In genomic region chr1:1216770-1217620, GRCh38 we compare ENCODE assay signal across 14 cellular contexts. TPM values are rescaled to one million over a fixed set of nuclear protein-coding genes. Genes with fewer than 3 reads are reported as not detected.
DNase-seq lines count a peak whose midpoint lies in the region; ATAC-seq, FAIRE-seq and TF ChIP-seq lines count a peak whose summit lies in the region.
"Had no signal": no experiment of that assay in that cellular context is flagged by ENCODE, and none has a peak within 500 bp of the region (broad histone marks: within the 10 kb centered on the region; RNA-seq: fewer than 3 reads in every experiment).

No MANE protein-coding gene starts in this region.

- WGBS in esophagus squamous epithelium, 2 donors = 84 to 92% methylated on average over 18 to 50 of the region's 74 CpGs

- H3K36me3 Mint-ChIP-seq in CD4-positive, CD25-positive, alpha-beta regulatory T cell = peaks cover 13% of the 10 kb centered on the region
- H3K36me3 Mint-ChIP-seq in activated T-cell treated with anti-CD3 and anti-CD28 coated beads, Interleukin-2, amount 50 U/mL, for 72 hours (ENCODE audit: insufficient read depth in 2 of 2) = peaks cover 10 to 19% of the 10 kb centered on the region in 2 donors

- H3K4me3 Mint-ChIP-seq in CD4-positive, CD25-positive, alpha-beta regulatory T cell = peak overlapping the region; percentile 80 to 98 (median 87)
- H3K4me3 Mint-ChIP-seq in activated T-cell treated with anti-CD3 and anti-CD28 coated beads, Interleukin-2, amount 50 U/mL, for 72 hours = peak overlapping the region; percentile 75 to 83
- H3K4me3 Mint-ChIP-seq: mesothelial cell of epicardium had no signal

- peaks cover 0 to 2% (median 0%) of the 10 kb centered on the region in 7 donors for H3K9me3 Mint-ChIP-seq in CD4-positive, CD25-positive, alpha-beta regulatory T cell
- H3K9me3 Mint-ChIP-seq in activated T-cell treated with anti-CD3 and anti-CD28 coated beads, Interleukin-2, amount 50 U/mL, for 72 hours = no peaks in the 10 kb centered on the region
- H3K9me3 Mint-ChIP-seq: mesothelial cell of epicardium had no signal

- POLR2A ChIA-PET in OCI-LY7 (lab: Charles Lee) = no interaction called here

- H3K9me3 ChIP-seq in CD4-positive, CD25-positive, alpha-beta regulatory T cell (ENCODE audit: control insufficient read depth in 2 of 2, low read length in 2 of 2) = no peaks in the 10 kb centered on the region
- H3K9me3 ChIP-seq in OCI-LY7 (ENCODE audit: low read length) (no peaks in the 10 kb centered on the region), esophagus squamous epithelium (no peaks in the 10 kb centered on the region)
- H3K9me3 ChIP-seq: adrenal gland; BLaER1 treated with 17β-estradiol and CSF1 and Interleukin-3, amounts not matched to agents 10 nM and 100 nM had no signal

- TSS peak; percentile 90 for BruUV-seq in OCI-LY7 (replicated peaks; lab: Mats Ljungman, UMichigan)

- H3K4me1 ChIP-seq in CD4-positive, CD25-positive, alpha-beta regulatory T cell (ENCODE audit: control insufficient read depth, insufficient read depth, low read length, poor library complexity, severe bottlenecking) = peaks cover 71% of the 10 kb centered on the region
- H3K4me1 ChIP-seq in OCI-LY7 (ENCODE audit: insufficient read depth, low read length, poor library complexity, severe bottlenecking) = no peaks in the 10 kb centered on the region
- H3K4me1 ChIP-seq in esophagus squamous epithelium = peaks cover 10 to 48% (median 17%) of the 10 kb centered on the region in 3 donors
- no peaks in the 10 kb centered on the region for H3K4me1 ChIP-seq in foreskin keratinocyte

- no peaks in the 10 kb centered on the region for H3K27me3 ChIP-seq in CD4-positive, CD25-positive, alpha-beta regulatory T cell (ENCODE audit: control insufficient read depth, insufficient read depth, low read length)
- H3K27me3 ChIP-seq in esophagus squamous epithelium (no peaks in the 10 kb centered on the region), foreskin keratinocyte (no peaks in the 10 kb centered on the region)
- H3K27me3 ChIP-seq: adrenal gland had no signal

- peaks cover 3 to 44% (median 18%) of the 10 kb centered on the region in 4 donors for H3K4me1 Mint-ChIP-seq in CD4-positive, CD25-positive, alpha-beta regulatory T cell
- peaks cover 47% of the 10 kb centered on the region for H3K4me1 Mint-ChIP-seq in activated T-cell treated with anti-CD3 and anti-CD28 coated beads, Interleukin-2, amount 50 U/mL, for 72 hours (ENCODE audit: low read depth)
- H3K4me1 Mint-ChIP-seq: mesothelial cell of epicardium had no signal

- peaks cover 6% of the 10 kb centered on the region for H3K27me3 Mint-ChIP-seq in CD4-positive, CD25-positive, alpha-beta regulatory T cell
- H3K27me3 Mint-ChIP-seq in activated T-cell treated with anti-CD3 and anti-CD28 coated beads, Interleukin-2, amount 50 U/mL, for 72 hours (ENCODE audit: low read depth) = no peaks in the 10 kb centered on the region

- peaks cover 9% of the 10 kb centered on the region for H3K36me3 ChIP-seq in CD4-positive, CD25-positive, alpha-beta regulatory T cell (ENCODE audit: control insufficient read depth, insufficient read depth, low read length)
- H3K36me3 ChIP-seq in OCI-LY7 (ENCODE audit: insufficient read depth, low read length) (peaks cover 45% of the 10 kb centered on the region), esophagus squamous epithelium (peaks cover 16 to 65% (median 17%) of the 10 kb centered on the region in 3 donors)

- FAIRE-seq in GM12892 (lab: Jason Lieb, UNC) = no peak
- FAIRE-seq: RCC 7860 had no signal

- peak overlapping the region; percentile 84 for H3K27ac ChIP-seq in CD4-positive, CD25-positive, alpha-beta regulatory T cell (ENCODE audit: insufficient read depth, low read length, poor library complexity, severe bottlenecking)
- H3K27ac ChIP-seq in OCI-LY7 (ENCODE audit: low read depth, low read length, poor library complexity, severe bottlenecking) (no peak overlapping the region), esophagus squamous epithelium (peak overlapping the region in 3 of 4 donors; percentile 28 to 59 (median 48)), foreskin keratinocyte (no peak overlapping the region)
- H3K27ac ChIP-seq: adrenal gland; BLaER1 treated with 17β-estradiol and CSF1 and Interleukin-3, amounts not matched to agents 10 nM and 100 nM had no signal

- no peak overlapping the region for H3K4me2 ChIP-seq in OCI-LY7 (ENCODE audit: low read length)

- peak; percentile 22 to 42 for ATAC-seq in CD4-positive, CD25-positive, alpha-beta regulatory T cell (ENCODE audit: low read depth in 2 of 2)
- peak; percentile 12 to 31 for ATAC-seq in activated T-cell treated with anti-CD3 and anti-CD28 coated beads, Interleukin-2, amount 50 U/mL, for 72 hours (replicated peaks in 1 of 2)
- ATAC-seq in HG03520 (IDR thresholded peaks at IDR 0.05; ENCODE audit: unreplicated experiment) (no peak), HG02763 (IDR thresholded peaks at IDR 0.05; ENCODE audit: unreplicated experiment) (no peak), foreskin keratinocyte (no peak)

- H4K20me1 ChIP-seq in OCI-LY7 (ENCODE audit: insufficient read depth, low read length) = no peaks in the 10 kb centered on the region

- no peak for TF ChIP-seq POLR2A in esophagus squamous epithelium (IDR thresholded peaks at IDR 0.05)
- TF ChIP-seq POLR2A in GM12892 (IDR thresholded peaks at IDR 0.05; ENCODE audit: low read depth, low read length) = no peak

- no peak overlapping the region for H2AFZ ChIP-seq in OCI-LY7 (ENCODE audit: low read length)

- no peak overlapping the region for H3K4me3 ChIP-seq in CD4-positive, CD25-positive, alpha-beta regulatory T cell (ENCODE audit: low read depth, low read length)
- H3K4me3 ChIP-seq in OCI-LY7 (ENCODE audit: low read depth, low read length, poor library complexity, severe bottlenecking) (no peak overlapping the region), esophagus squamous epithelium (no peak overlapping the region)
- H3K4me3 ChIP-seq: adrenal gland; BLaER1 treated with 17β-estradiol and CSF1 and Interleukin-3, amounts not matched to agents 10 nM and 100 nM had no signal

- DNase-seq in CD4-positive, CD25-positive, alpha-beta regulatory T cell = peak; percentile 49 to 59 (median 57)
- no peak for DNase-seq in OCI-LY7 (ENCODE audit: low spot score)
- DNase-seq in activated T-cell treated with anti-CD3 and anti-CD28 coated beads, Interleukin-2, amount 50 U/mL, for 72 hours = peak; percentile 47 to 74
- DNase-seq in esophagus squamous epithelium (lab: John Stamatoyannopoulos, UW) = no peak
- no peak for DNase-seq in foreskin keratinocyte
- no peak for DNase-seq in GM12892 (ENCODE audit: insufficient read length)
- DNase-seq: adrenal gland, KG1, retina had no signal

- CTCF ChIA-PET in OCI-LY7 (lab: Charles Lee; ENCODE audit: unreplicated experiment) = no interaction called here

- H3K79me2 ChIP-seq in OCI-LY7 (ENCODE audit: insufficient read depth, low read depth, low read length) = no peaks in the 10 kb centered on the region

- intact Hi-C loops in OCI-LY7 (cut with micrococcal nuclease; ENCODE audit: unreplicated experiment) (no loop called here), esophagus squamous epithelium (cut with DNase I) (no loop called here)

- TF ChIP-seq CTCF in OCI-LY7 (conservative IDR thresholded peaks at IDR 0.05; ENCODE audit: low read length) (no peak), esophagus squamous epithelium (IDR thresholded peaks at IDR 0.05) (no peak), foreskin keratinocyte (conservative IDR thresholded peaks at IDR 0.05) (no peak)

- H3K27ac Mint-ChIP-seq in CD4-positive, CD25-positive, alpha-beta regulatory T cell = peak overlapping the region; percentile 98 to 99 (median 98)
- peak overlapping the region; percentile 93 for H3K27ac Mint-ChIP-seq in activated T-cell treated with anti-CD3 and anti-CD28 coated beads, Interleukin-2, amount 50 U/mL, for 72 hours
- H3K27ac Mint-ChIP-seq: mesothelial cell of epicardium had no signal

- no peaks in the 10 kb centered on the region for H3K9me2 ChIP-seq in OCI-LY7 (ENCODE audit: insufficient read depth, low read length)

RNA-seq across cellular contexts. Expression of gene TNFRSF4, which starts 3.0 kb away (rescaled TPM):
- 65.8 TPM for total RNA-seq in CD4-positive, CD25-positive, alpha-beta regulatory T cell
- polyA plus RNA-seq in CD4-positive, CD25-positive, alpha-beta regulatory T cell = 10 to 100 TPM; 19.0 to 50.2 (median 32.2) TPM
- total RNA-seq in OCI-LY7 (2014; rRNA removed; shearing (Covaris generic)) = not detected in 2 replicates
- total RNA-seq in OCI-LY7 (2022) = 1.1 and 1.4 TPM in 2 replicates
- total RNA-seq in activated T-cell treated with anti-CD3 and anti-CD28 coated beads, Interleukin-2, amount 50 U/mL, for 72 hours = 100 to 1,000 TPM; 268 to 588 TPM
- 1 to 10 TPM in 1 of 4 donors, under 1 TPM in 2, not detected in 1; 0.40 to 1.3 (median 0.57) TPM for total RNA-seq in esophagus squamous epithelium
- total RNA-seq in foreskin keratinocyte = not detected in 2 replicates
- not detected in 2 replicates for polyA plus RNA-seq in foreskin keratinocyte
- polyA plus RNA-seq in GM12892 (2012; ENCODE audit: missing spikeins) = 2.9 TPM

RNA-seq across cellular contexts. Expression of gene TNFRSF18, which starts 10.6 kb away (rescaled TPM):
- 47.8 TPM for total RNA-seq in CD4-positive, CD25-positive, alpha-beta regulatory T cell
- polyA plus RNA-seq in CD4-positive, CD25-positive, alpha-beta regulatory T cell = 10 to 100 TPM; 17.4 to 54.5 (median 25.2) TPM
- not detected in 2 replicates for total RNA-seq in OCI-LY7 (2014; rRNA removed; shearing (Covaris generic))
- total RNA-seq in OCI-LY7 (2022) = not detected in 2 replicates
- 100 to 1,000 TPM; 245 to 324 TPM for total RNA-seq in activated T-cell treated with anti-CD3 and anti-CD28 coated beads, Interleukin-2, amount 50 U/mL, for 72 hours
- 10 to 100 TPM in 1 of 4 donors, 1 to 10 TPM in 3; 2.0 to 21.0 (median 2.8) TPM for total RNA-seq in esophagus squamous epithelium
- 0.65 and 0.85 TPM in 2 replicates for total RNA-seq in foreskin keratinocyte
- 0.82 and 1.3 TPM in 2 replicates for polyA plus RNA-seq in foreskin keratinocyte
- polyA plus RNA-seq in GM12892 (2012; ENCODE audit: missing spikeins) = 3.6 TPM

RNA-seq across cellular contexts. Expression of gene SDF4, which starts 14.8 kb away (rescaled TPM):
- total RNA-seq in CD4-positive, CD25-positive, alpha-beta regulatory T cell = 165 TPM
- 100 to 1,000 TPM in 2 of 4 donors, 10 to 100 TPM in 2; 70.3 to 113 (median 91.6) TPM for polyA plus RNA-seq in CD4-positive, CD25-positive, alpha-beta regulatory T cell
- 44.2 and 47.7 TPM in 2 replicates for total RNA-seq in OCI-LY7 (2014; rRNA removed; shearing (Covaris generic))
- 82.8 and 85.7 TPM in 2 replicates for total RNA-seq in OCI-LY7 (2022)
- 100 to 1,000 TPM; 188 to 348 TPM for total RNA-seq in activated T-cell treated with anti-CD3 and anti-CD28 coated beads, Interleukin-2, amount 50 U/mL, for 72 hours
- 10 to 100 TPM; 65.0 to 75.4 (median 67.6) TPM for total RNA-seq in esophagus squamous epithelium
- total RNA-seq in foreskin keratinocyte = 81.9 and 92.3 TPM in 2 replicates
- 106 and 112 TPM in 2 replicates for polyA plus RNA-seq in foreskin keratinocyte
- 32.3 TPM for polyA plus RNA-seq in GM12892 (2012; ENCODE audit: missing spikeins)

RNA-seq across cellular contexts. Expression of gene B3GALT6, which starts 15.0 kb away (rescaled TPM):
- 10.0 TPM for total RNA-seq in CD4-positive, CD25-positive, alpha-beta regulatory T cell
- polyA plus RNA-seq in CD4-positive, CD25-positive, alpha-beta regulatory T cell = 10 to 100 TPM in 1 of 4 donors, 1 to 10 TPM in 3; 4.0 to 11.5 (median 7.3) TPM
- total RNA-seq in OCI-LY7 (2014; rRNA removed; shearing (Covaris generic)) = 36.2 and 37.7 TPM in 2 replicates
- total RNA-seq in OCI-LY7 (2022) (25.0 and 27.1 TPM in 2 replicates), esophagus squamous epithelium (10 to 100 TPM; 13.5 to 17.5 (median 15.6) TPM), foreskin keratinocyte (12.2 and 12.7 TPM in 2 replicates)
- 10 to 100 TPM; 13.1 to 13.6 TPM for total RNA-seq in activated T-cell treated with anti-CD3 and anti-CD28 coated beads, Interleukin-2, amount 50 U/mL, for 72 hours
- 13.1 and 13.6 TPM in 2 replicates for polyA plus RNA-seq in foreskin keratinocyte
- polyA plus RNA-seq in GM12892 (2012; ENCODE audit: missing spikeins) = 3.6 TPM

RNA-seq across cellular contexts. Expression of gene C1QTNF12, which starts 29.5 kb away (rescaled TPM):
- total RNA-seq in CD4-positive, CD25-positive, alpha-beta regulatory T cell = 6.2 TPM
- polyA plus RNA-seq in CD4-positive, CD25-positive, alpha-beta regulatory T cell = under 1 TPM in 1 of 4 donors, not detected in 3; 0.39 TPM
- 0.49 and 1.8 TPM in 2 replicates for total RNA-seq in OCI-LY7 (2014; rRNA removed; shearing (Covaris generic))
- total RNA-seq in OCI-LY7 (2022) (6.1 and 7.0 TPM in 2 replicates), esophagus squamous epithelium (1 to 10 TPM in 2 of 4 donors, under 1 TPM in 1, not detected in 1; 0.79 to 3.0 (median 1.7) TPM), foreskin keratinocyte (0.53 and 1.0 TPM in 2 replicates)
- total RNA-seq in activated T-cell treated with anti-CD3 and anti-CD28 coated beads, Interleukin-2, amount 50 U/mL, for 72 hours = 10 to 100 TPM in 1 of 2 donors, 1 to 10 TPM in 1; 8.1 to 14.2 TPM
- polyA plus RNA-seq in foreskin keratinocyte = 0.75 and 1.1 TPM in 2 replicates
- polyA plus RNA-seq in GM12892 (2012; ENCODE audit: missing spikeins) = not detected

Comparison
In these comparisons a context has a peak if more than half of its experiments do, and no peak if none do; other contexts are left out.
1. ATAC-seq: peak in CD4-positive, CD25-positive, alpha-beta regulatory T cell (2 of 2) and activated T-cell treated with anti-CD3 and anti-CD28 coated beads, Interleukin-2, amount 50 U/mL, for 72 hours (2 of 2); none in HG03520 (single experiment), HG02763 (single experiment) and foreskin keratinocyte (single experiment).
2. DNase-seq: peak in CD4-positive, CD25-positive, alpha-beta regulatory T cell (3 of 3) and activated T-cell treated with anti-CD3 and anti-CD28 coated beads, Interleukin-2, amount 50 U/mL, for 72 hours (2 of 2); none in OCI-LY7 (single experiment), esophagus squamous epithelium (single experiment), foreskin keratinocyte (0 of 2) and GM12892 (single experiment).
3. H3K27ac ChIP-seq: peak in CD4-positive, CD25-positive, alpha-beta regulatory T cell (single experiment) and esophagus squamous epithelium (3 of 4); none in OCI-LY7 (single experiment) and foreskin keratinocyte (single experiment).
4. RNA of gene TNFRSF4, which starts 3.0 kb away (total RNA-seq): 268 to 588 TPM in activated T-cell treated with anti-CD3 and anti-CD28 coated beads, Interleukin-2, amount 50 U/mL, for 72 hours and 65.8 TPM in CD4-positive, CD25-positive, alpha-beta regulatory T cell (single experiment); 1.1 to 1.4 TPM in OCI-LY7, 0.40 to 1.3 TPM in esophagus squamous epithelium and not detected in foreskin keratinocyte; every median in the first group is over 10 times any median in the second.